8 cellular contexts compared by ENCODE assay signal in the genomic region with DNA sequence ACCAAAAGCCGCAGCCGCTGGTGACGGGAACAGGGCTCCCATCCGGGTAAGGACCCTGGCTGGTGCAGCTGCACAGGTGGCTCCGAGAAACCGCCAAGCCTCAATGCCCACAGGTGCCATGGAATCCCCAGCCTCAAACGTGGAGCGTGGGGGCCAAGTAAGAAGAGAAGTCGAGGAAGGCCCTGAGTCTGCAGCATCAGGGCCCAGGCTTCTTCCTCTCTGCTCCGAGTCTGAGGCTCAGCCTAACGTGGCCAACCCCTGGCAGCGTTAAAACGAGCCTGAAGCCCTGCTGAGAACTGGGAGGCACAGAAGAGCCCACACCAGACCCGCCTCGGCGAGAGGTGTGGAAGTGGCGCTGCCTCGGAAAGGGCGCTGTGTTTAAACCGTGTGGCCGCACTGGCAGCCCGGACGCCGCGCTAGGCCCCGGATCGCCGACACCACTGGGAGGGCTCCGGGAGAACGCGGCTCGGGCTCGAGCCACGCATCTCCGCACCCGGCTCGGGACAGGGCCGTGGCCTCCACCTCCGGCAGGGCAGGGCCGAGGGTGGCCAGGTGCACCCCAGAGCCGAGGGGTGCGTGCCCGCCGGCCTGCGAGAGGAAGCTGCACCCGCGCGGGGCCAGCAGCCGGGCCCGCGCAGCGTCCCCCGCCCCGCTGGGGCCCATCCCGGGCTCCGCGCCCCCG. TPM values are rescaled to one million over a fixed set of nuclear protein-coding genes. Genes with fewer than 3 reads are reported as not detected.
DNase-seq lines count a peak whose midpoint lies in the region; ATAC-seq and TF ChIP-seq lines count a peak whose summit lies in the region.

No MANE protein-coding gene starts in this region.

- peak overlapping the region; percentile 81 for H3K9ac ChIP-seq in iPS-15b (ENCODE audit: low read depth, low read length)

- peaks cover 47% of the 10 kb centered on the region for H3K36me3 Mint-ChIP-seq in activated T-helper 17 cell treated with anti-CD3 and anti-CD28 coated beads, Interleukin-2, amount 50 U/mL, for 72 hours (ENCODE audit: low read depth)

- peak overlapping the region; percentile 70 for H3K4me3 ChIP-seq in BJ (ENCODE audit: low read depth, low read length)
- H3K4me3 ChIP-seq in iPS-15b (ENCODE audit: low read depth, low read length), result peak overlapping the region; percentile 78
- peak overlapping the region; percentile 50 to 94 (median 74) for H3K4me3 ChIP-seq in spleen

- POLR2A ChIA-PET in BJ (lab: Charles Lee), result no interaction called here

- TF ChIP-seq CTCF in BJ (IDR thresholded peaks at IDR 0.05; ENCODE audit: insufficient read depth, low read depth, low read length) (no peak), spleen (IDR thresholded peaks at IDR 0.05 in 8 of 11, conservative IDR thresholded peaks at IDR 0.05 in 3 of 11) (no peak)

- CTCF ChIA-PET in BJ (lab: Yijun Ruan, JAX), result interaction anchor here (2.6 kb wide), 1 partner anchor 11 kb away, joined by 26 read pairs; a partner anchor contains a TSS

- no peak for TF ChIP-seq POLR2A in spleen (IDR thresholded peaks at IDR 0.05)

- H3K9me3 Mint-ChIP-seq in activated T-helper 17 cell treated with anti-CD3 and anti-CD28 coated beads, Interleukin-2, amount 50 U/mL, for 72 hours, result no peaks in the 10 kb centered on the region

- H3K27ac ChIP-seq in spleen, result peak overlapping the region in 3 of 8 donors; percentile 30 to 86 (median 51)

- H3K9me3 ChIP-seq in iPS-15b (ENCODE audit: control insufficient read depth, insufficient read depth, low read length) (no peaks in the 10 kb centered on the region), spleen (no peaks in the 10 kb centered on the region)

- peaks cover 6% of the 10 kb centered on the region for H3K4me1 Mint-ChIP-seq in activated T-helper 17 cell treated with anti-CD3 and anti-CD28 coated beads, Interleukin-2, amount 50 U/mL, for 72 hours

- H3K27me3 ChIP-seq in BJ (ENCODE audit: control insufficient read depth, insufficient read depth, low read length) (no peaks in the 10 kb centered on the region), iPS-15b (ENCODE audit: control insufficient read depth, insufficient read depth, low read length) (no peaks in the 10 kb centered on the region), spleen (replicated peaks in 1 of 7) (no peaks in the 10 kb centered on the region)

- H3K36me3 ChIP-seq in BJ (ENCODE audit: control insufficient read depth, insufficient read depth, low read length) (peaks cover 20% of the 10 kb centered on the region), iPS-15b (ENCODE audit: control insufficient read depth, insufficient read depth, low read length) (peaks cover 40% of the 10 kb centered on the region), spleen (peaks cover 0 to 40% (median 23%) of the 10 kb centered on the region in 6 donors)

- no peak for DNase-seq in BJ (ENCODE audit: low read depth)
- DNase-seq in spleen, result no peak
- no peak for DNase-seq in DMS79 (lab: John Stamatoyannopoulos, UW)
- DNase-seq in NCI-H1092 treated with DMSO at 0.1 percent for 48 hours (lab: John Stamatoyannopoulos, UW), result no peak

- intact Hi-C loops in spleen (cut with DNase I; ENCODE audit: low total_unique reads), result no loop called here

- no peaks in the 10 kb centered on the region for H3K27me3 Mint-ChIP-seq in activated T-helper 17 cell treated with anti-CD3 and anti-CD28 coated beads, Interleukin-2, amount 50 U/mL, for 72 hours

- H3K4me1 ChIP-seq in iPS-15b (ENCODE audit: control insufficient read depth, insufficient read depth, low read length) (peaks cover 3% of the 10 kb centered on the region), spleen (peaks cover 6 to 48% (median 26%) of the 10 kb centered on the region in 6 donors)

- peak; percentile 20 for ATAC-seq in GM19324 (IDR thresholded peaks at IDR 0.05; ENCODE audit: low FRiP score, unreplicated experiment)
- peak; percentile 10 for ATAC-seq in HG03378 (IDR thresholded peaks at IDR 0.05; ENCODE audit: unreplicated experiment)
- peak; percentile 5 for ATAC-seq in activated T-helper 17 cell treated with anti-CD3 and anti-CD28 coated beads, Interleukin-2, amount 50 U/mL, for 72 hours (replicated peaks)

- H3K27ac Mint-ChIP-seq in activated T-helper 17 cell treated with anti-CD3 and anti-CD28 coated beads, Interleukin-2, amount 50 U/mL, for 72 hours, result peak overlapping the region; percentile 58

- H3K4me3 Mint-ChIP-seq in activated T-helper 17 cell treated with anti-CD3 and anti-CD28 coated beads, Interleukin-2, amount 50 U/mL, for 72 hours, result peak overlapping the region; percentile 70

- WGBS in spleen, 5 donors, result 9 to 29% (median 14%) methylated on average over 17 to 58 of the region's 58 CpGs

RNA-seq across cellular contexts. Expression of a gene that starts 0.7 kb away (rescaled TPM):
- polyA plus RNA-seq in BJ (2011; rRNA removed) (13.8 and 14.9 TPM in 2 replicates), spleen (10 to 100 TPM; 17.7 to 24.1 (median 17.8) TPM)
- 8.1 and 10.2 TPM in 2 replicates for polyA minus RNA-seq in BJ (2011; rRNA and poly(A)+ RNA removed)
- total RNA-seq in activated T-helper 17 cell treated with anti-CD3 and anti-CD28 coated beads, Interleukin-2, amount 50 U/mL, for 72 hours, result 10 to 100 TPM; 27.2 to 43.6 TPM
- 10 to 100 TPM; 12.7 to 17.5 (median 15.3) TPM for total RNA-seq in spleen

RNA-seq across cellular contexts. Expression of a gene that starts 10.9 kb away (rescaled TPM):
- polyA plus RNA-seq in BJ (2011; rRNA removed), result 21.1 and 29.4 TPM in 2 replicates
- 9.0 and 15.6 TPM in 2 replicates for polyA minus RNA-seq in BJ (2011; rRNA and poly(A)+ RNA removed)
- 10 to 100 TPM; 26.7 to 35.5 TPM for total RNA-seq in activated T-helper 17 cell treated with anti-CD3 and anti-CD28 coated beads, Interleukin-2, amount 50 U/mL, for 72 hours
- total RNA-seq in spleen, result 10 to 100 TPM; 31.7 to 47.3 (median 39.8) TPM
- polyA plus RNA-seq in spleen, result 10 to 100 TPM; 41.3 to 80.5 (median 67.4) TPM

RNA-seq across cellular contexts. Expression of a gene that starts 15.9 kb away (rescaled TPM):
- polyA plus RNA-seq in BJ (2011; rRNA removed) (22.0 and 46.1 TPM in 2 replicates), spleen (100 to 1,000 TPM in 1 of 3 donors, 10 to 100 TPM in 2; 60.1 to 158 (median 95.1) TPM)
- polyA minus RNA-seq in BJ (2011; rRNA and poly(A)+ RNA removed), result 17.2 and 31.7 TPM in 2 replicates
- total RNA-seq in activated T-helper 17 cell treated with anti-CD3 and anti-CD28 coated beads, Interleukin-2, amount 50 U/mL, for 72 hours, result 10 to 100 TPM; 39.0 to 43.0 TPM
- 10 to 100 TPM; 51.4 to 85.2 (median 70.2) TPM for total RNA-seq in spleen

RNA-seq across cellular contexts. Expression of a gene that starts 29.2 kb away (rescaled TPM):
- polyA plus RNA-seq in BJ (2011; rRNA removed), result 18.1 and 23.3 TPM in 2 replicates
- polyA minus RNA-seq in BJ (2011; rRNA and poly(A)+ RNA removed), result 52.4 and 53.0 TPM in 2 replicates
- total RNA-seq in activated T-helper 17 cell treated with anti-CD3 and anti-CD28 coated beads, Interleukin-2, amount 50 U/mL, for 72 hours, result 10 to 100 TPM; 77.2 to 77.8 TPM
- 100 to 1,000 TPM in 6 of 7 donors, 10 to 100 TPM in 1; 87.7 to 163 (median 130) TPM for total RNA-seq in spleen
- 10 to 100 TPM; 35.5 to 60.9 (median 54.9) TPM for polyA plus RNA-seq in spleen

RNA-seq across cellular contexts. Expression of a gene that starts 37.9 kb away (rescaled TPM):
- polyA plus RNA-seq in BJ (2011; rRNA removed) (19.8 and 28.7 TPM in 2 replicates), spleen (10 to 100 TPM; 69.9 to 98.1 (median 84.9) TPM)
- polyA minus RNA-seq in BJ (2011; rRNA and poly(A)+ RNA removed), result 2.8 and 4.5 TPM in 2 replicates
- 10 to 100 TPM; 23.3 to 45.5 TPM for total RNA-seq in activated T-helper 17 cell treated with anti-CD3 and anti-CD28 coated beads, Interleukin-2, amount 50 U/mL, for 72 hours
- 10 to 100 TPM; 20.5 to 38.1 (median 32.8) TPM for total RNA-seq in spleen
